In the genomic region with DNA sequence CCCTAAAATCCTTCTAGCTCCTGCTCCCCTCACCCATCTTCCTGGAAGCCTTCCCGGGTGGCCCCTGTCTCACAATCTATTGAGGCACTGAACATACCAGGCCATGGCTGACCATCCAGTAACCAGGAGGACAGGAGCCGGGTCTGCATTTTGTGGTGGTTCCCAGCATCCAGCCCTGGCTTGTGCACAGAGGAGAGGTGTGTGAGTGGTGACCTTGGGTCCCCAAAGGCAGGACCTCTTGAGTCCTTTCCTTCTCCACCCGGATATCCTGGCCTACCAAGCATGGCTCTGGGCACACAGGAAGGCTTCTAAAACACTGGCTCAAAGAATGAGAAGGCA, we compare ENCODE assay signal across 10 cellular contexts. TPM values are rescaled to one million over a fixed set of nuclear protein-coding genes. Genes with fewer than 3 reads are reported as not detected.
DNase-seq lines count a peak whose midpoint lies in the region; TF ChIP-seq lines count a peak whose summit lies in the region.
"Had no signal": no experiment of that assay in that cellular context is flagged by ENCODE, and none has a peak within 500 bp of the region (broad histone marks: within the 10 kb centered on the region; RNA-seq: fewer than 3 reads in every experiment).

No MANE protein-coding gene starts in this region.

- H3K36me3 Mint-ChIP-seq in nephron (ENCODE audit: low read depth), result no peaks in the 10 kb centered on the region

- H3K27ac Mint-ChIP-seq in nephron, result peak overlapping the region in 2 of 3 experiments; percentile 29 to 77

- H3K27ac ChIP-seq in AG04450 (ENCODE audit: low read depth, low read length) (peak overlapping the region; percentile 88), caudate nucleus (ENCODE audit: low read depth, low read length) (peak overlapping the region; percentile 86)

- CTCF ChIA-PET in AG04450 (lab: Charles Lee), result interaction anchor here (1.8 kb wide), 1 partner anchor 21 kb away, joined by 5 read pairs; no protein-coding TSS in a partner anchor

- H3K27me3 ChIP-seq in AG04450 (ENCODE audit: control insufficient read depth, insufficient read depth, low read length), result no peaks in the 10 kb centered on the region

- TF ChIP-seq CTCF in AG04450 (IDR thresholded peaks at IDR 0.05; ENCODE audit: low read depth, low read length), result no peak
- TF ChIP-seq CTCF in nephron (IDR thresholded peaks at IDR 0.05; ENCODE audit: unreplicated experiment in 3 of 3), result no peak

- no peak for DNase-seq in AG04450 (ENCODE audit: low read depth, low spot score)
- DNase-seq in Jurkat, Clone E6-1 (ENCODE audit: low read depth, low spot score), result no peak
- no peak for DNase-seq in caudate nucleus (lab: John Stamatoyannopoulos, UW)
- DNase-seq in T-helper 9 cell, result no peak
- DNase-seq in GOT3 (lab: John Stamatoyannopoulos, UW), result no peak
- no peak for DNase-seq in G401 (ENCODE audit: low spot score)
- DNase-seq in posterior vena cava (ENCODE audit: low spot score), result no peak
- DNase-seq: activated CD8-positive, alpha-beta memory T cell treated with anti-CD3 and anti-CD28 coated beads, Interleukin-2, amount 50 U/mL, for 4 hours had no signal

- H3K4me3 Mint-ChIP-seq in nephron, result peak overlapping the region in 1 of 3 experiments; percentile 20

- no peaks in the 10 kb centered on the region for H3K27me3 Mint-ChIP-seq in nephron (ENCODE audit: low read depth)

- H3K4me1 Mint-ChIP-seq in nephron, result peaks cover 41% of the 10 kb centered on the region

- in situ Hi-C loops in G401 (cut with HindIII; ENCODE audit: low sequenced_read_pairs), result no loop called here

- no peaks in the 10 kb centered on the region for H3K9me3 Mint-ChIP-seq in nephron

- intact Hi-C loops in posterior vena cava (cut with DNase I), result loop anchor here in 1 of 2 donors (1.0 kb wide), 1 partner anchor 27 kb away; no protein-coding TSS in a partner anchor

- POLR2A ChIA-PET in AG04450 (lab: Yijun Ruan, JAX), result no interaction called here

- H3K4me3 ChIP-seq in AG04450 (ENCODE audit: low read depth, low read length), result no peak overlapping the region
- H3K4me3 ChIP-seq in Jurkat, Clone E6-1 (ENCODE audit: low read length), result peak overlapping the region; percentile 46

- no peaks in the 10 kb centered on the region for H3K9me3 ChIP-seq in AG04450 (ENCODE audit: control insufficient read depth, insufficient read depth, low read length)

RNA-seq across cellular contexts. Expression of a gene that starts 7.8 kb away (rescaled TPM):
- 17.2 and 25.1 TPM in 2 replicates for polyA plus RNA-seq in AG04450 (2011; rRNA removed)
- polyA minus RNA-seq in AG04450 (2011; rRNA and poly(A)+ RNA removed), result 31.2 and 46.0 TPM in 2 replicates
- 222 TPM for polyA plus RNA-seq in Jurkat, Clone E6-1 (2012; ENCODE audit: insufficient read depth, insufficient read length)
- 27.8 and 31.3 TPM in 2 replicates for total RNA-seq in G401 (2014; rRNA removed; shearing (Covaris generic))
- total RNA-seq in posterior vena cava, result 10 to 100 TPM; 29.6 to 31.8 TPM

RNA-seq across cellular contexts. Expression of a gene that starts 22.9 kb away (rescaled TPM):
- not detected in 2 replicates for polyA plus RNA-seq in AG04450 (2011; rRNA removed)
- not detected in 2 replicates for polyA minus RNA-seq in AG04450 (2011; rRNA and poly(A)+ RNA removed)
- polyA plus RNA-seq in Jurkat, Clone E6-1 (2012; ENCODE audit: insufficient read depth, insufficient read length), result not detected
- not detected in 2 replicates for total RNA-seq in G401 (2014; rRNA removed; shearing (Covaris generic))
- total RNA-seq in posterior vena cava, result not detected

RNA-seq across cellular contexts. Expression of a gene that starts 36.7 kb away (rescaled TPM):
- not detected in 2 replicates for polyA plus RNA-seq in AG04450 (2011; rRNA removed)
- polyA minus RNA-seq in AG04450 (2011; rRNA and poly(A)+ RNA removed), result not detected in 2 replicates
- polyA plus RNA-seq in Jurkat, Clone E6-1 (2012; ENCODE audit: insufficient read depth, insufficient read length), result not detected
- not detected in 2 replicates for total RNA-seq in G401 (2014; rRNA removed; shearing (Covaris generic))
- total RNA-seq in posterior vena cava, result not detected
- total RNA-seq: glomerular endothelial cell had no signal

RNA-seq across cellular contexts. Expression of a gene that starts 41.1 kb away (rescaled TPM):
- polyA plus RNA-seq in AG04450 (2011; rRNA removed), result not detected in 2 replicates
- polyA minus RNA-seq in AG04450 (2011; rRNA and poly(A)+ RNA removed), result not detected in 2 replicates
- not detected for polyA plus RNA-seq in Jurkat, Clone E6-1 (2012; ENCODE audit: insufficient read depth, insufficient read length)
- total RNA-seq in G401 (2014; rRNA removed; shearing (Covaris generic)), result not detected in 2 replicates
- not detected for total RNA-seq in posterior vena cava
- total RNA-seq: glomerular endothelial cell had no signal

RNA-seq across cellular contexts. Expression of a gene that starts 53.2 kb away (rescaled TPM):
- polyA plus RNA-seq in AG04450 (2011; rRNA removed), result 14.2 and 18.6 TPM in 2 replicates
- 14.3 and 15.2 TPM in 2 replicates for polyA minus RNA-seq in AG04450 (2011; rRNA and poly(A)+ RNA removed)
- polyA plus RNA-seq in Jurkat, Clone E6-1 (2012; ENCODE audit: insufficient read depth, insufficient read length), result 91.9 TPM
- 32.1 and 40.9 TPM in 2 replicates for total RNA-seq in G401 (2014; rRNA removed; shearing (Covaris generic))
- total RNA-seq in posterior vena cava, result 10 to 100 TPM; 19.1 to 21.8 TPM
